In genomic region chr19:35229601-35230000, GRCh38 we compare ENCODE assay signal across 21 cellular contexts. TPM values are rescaled to one million over a fixed set of nuclear protein-coding genes. Genes with fewer than 3 reads are reported as not detected.
"Had no signal": no experiment of that assay in that cellular context is flagged by ENCODE, and none has a peak within 500 bp of the region (broad histone marks: within the 10 kb centered on the region; RNA-seq: fewer than 3 reads in every experiment).

No MANE protein-coding gene starts in this region.

- H3K9me3 ChIP-seq: thyroid gland had no signal

- FAIRE-seq: urothelium cell line had no signal

- H3K79me2 ChIP-seq: parathyroid adenoma had no signal

- H2AFZ ChIP-seq: parathyroid adenoma had no signal

- H3K4me2 ChIP-seq: smooth muscle cell had no signal

- H3K4me3 Mint-ChIP-seq: activated CD8-positive, alpha-beta T cell treated with anti-CD3 and anti-CD28 coated beads, Interleukin-2, amount 10 ng/mL, durations not matched to agents 7 days and 5 days; activated naive CD8-positive, alpha-beta T cell treated with anti-CD3 and anti-CD28 coated beads, Interleukin-2, amount 50 U/mL, for 24 hours; nephron progenitor cell had no signal

- DNase-seq: activated CD4-positive, alpha-beta T cell treated with anti-CD3 and anti-CD28 coated beads for 48 hours; activated CD8-positive, alpha-beta T cell treated with anti-CD3 and anti-CD28 coated beads, Interleukin-2, amount 10 ng/mL, durations not matched to agents 7 days and 5 days; activated naive CD8-positive, alpha-beta T cell treated with anti-CD3 and anti-CD28 coated beads, Interleukin-2, amount 50 U/mL, for 24 hours; effector CD4-positive, alpha-beta T cell; foreskin melanocyte; kidney glomerular epithelial cell; nephron progenitor cell; nucleus accumbens; stimulated activated CD4-positive, alpha-beta T cell treated with anti-CD3 and anti-CD28 coated beads, Interleukin-15, amount 100 ng/mL, for 24 hours; stimulated activated naive CD4-positive, alpha-beta T cell; thyroid gland had no signal

- H3K27ac Mint-ChIP-seq: activated CD8-positive, alpha-beta T cell treated with anti-CD3 and anti-CD28 coated beads, Interleukin-2, amount 10 ng/mL, durations not matched to agents 7 days and 5 days; activated naive CD8-positive, alpha-beta T cell treated with anti-CD3 and anti-CD28 coated beads, Interleukin-2, amount 50 U/mL, for 24 hours; nephron progenitor cell had no signal

- ATAC-seq: activated CD8-positive, alpha-beta T cell treated with anti-CD3 and anti-CD28 coated beads, Interleukin-2, amount 10 ng/mL, durations not matched to agents 7 days and 5 days; activated naive CD8-positive, alpha-beta T cell treated with anti-CD3 and anti-CD28 coated beads, Interleukin-2, amount 50 U/mL, for 24 hours; sciatic nerve; SK-N-SH treated with all-trans-retinoic acid at 6 μM for 48 hours had no signal

- H3K4me1 ChIP-seq: parathyroid adenoma had no signal

- H3K27me3 ChIP-seq: cardiac muscle cell, thyroid gland had no signal

- H3K9me3 Mint-ChIP-seq: activated naive CD8-positive, alpha-beta T cell treated with anti-CD3 and anti-CD28 coated beads, Interleukin-2, amount 50 U/mL, for 24 hours; nephron progenitor cell had no signal

- H3K27me3 Mint-ChIP-seq: activated naive CD8-positive, alpha-beta T cell treated with anti-CD3 and anti-CD28 coated beads, Interleukin-2, amount 50 U/mL, for 24 hours had no signal

- H3K9ac ChIP-seq: parathyroid adenoma had no signal

- H3K4me1 Mint-ChIP-seq: activated naive CD8-positive, alpha-beta T cell treated with anti-CD3 and anti-CD28 coated beads, Interleukin-2, amount 50 U/mL, for 24 hours had no signal

- H3K36me3 ChIP-seq: cardiac muscle cell, thyroid gland had no signal

- H3K4me3 ChIP-seq: cardiac muscle cell, smooth muscle cell, thyroid gland had no signal

- H3K27ac ChIP-seq: cardiac muscle cell, parathyroid adenoma, thyroid gland had no signal

RNA-seq across cellular contexts. Expression of gene FAM187B, which starts 1.1 kb away (rescaled TPM):
- total RNA-seq: activated CD8-positive, alpha-beta T cell treated with anti-CD3 and anti-CD28 coated beads, Interleukin-2, amount 10 ng/mL, durations not matched to agents 7 days and 5 days; cardiac muscle cell; cerebellum; smooth muscle cell; subcutaneous adipose tissue; T-helper 2 cell treated with Interferon-gamma antibody and Interleukin-4, amounts not matched to agents 100 ng/mL and 5 ng/mL, for 36 hours had no signal
- polyA plus RNA-seq: cardiac muscle cell, liver, smooth muscle cell had no signal

RNA-seq across cellular contexts. Expression of gene HAMP, which starts 52.7 kb away (rescaled TPM):
- total RNA-seq: cerebellum, smooth muscle cell, subcutaneous adipose tissue, thyroid gland had no signal
- polyA plus RNA-seq: smooth muscle cell had no signal
